ENCODE assay signal across 14 cellular contexts in the genomic region with DNA sequence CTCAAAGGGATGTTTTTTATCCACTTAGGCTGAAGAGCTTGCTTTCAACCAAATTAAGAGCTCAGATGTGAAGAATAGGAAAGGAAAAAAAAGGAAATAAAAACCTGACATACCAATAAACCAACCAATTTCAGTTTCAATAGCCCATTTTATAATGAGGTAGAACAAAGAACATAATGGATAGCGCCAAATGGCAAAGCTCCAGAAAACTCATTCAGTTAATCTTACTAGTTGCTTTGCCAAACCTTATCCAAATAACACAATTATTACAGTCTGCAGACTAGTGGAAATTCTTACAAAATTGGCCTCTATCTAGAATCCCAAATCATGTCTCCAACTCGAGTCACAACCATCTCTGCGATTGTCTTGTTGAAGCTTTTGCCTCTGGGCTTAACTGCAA.
DNase-seq lines count a peak whose midpoint lies in the region; ATAC-seq, FAIRE-seq and TF ChIP-seq lines count a peak whose summit lies in the region.
"Had no signal": no experiment of that assay in that cellular context is flagged by ENCODE, and none has a peak within 500 bp of the region (broad histone marks: within the 10 kb centered on the region; RNA-seq: fewer than 3 reads in every experiment).

No MANE protein-coding gene starts in this region.

- H3K4me3 ChIP-seq in HCT116 (replicated peaks in 1 of 2; ENCODE audit: low read depth in 1 of 2, low read length in 2 of 2) (peak overlapping the region in 1 of 2 experiments; percentile 4; a peak in 2 of 4 replicates), astrocyte (ENCODE audit: insufficient read depth, low read depth, low read length) (no peak overlapping the region)
- H3K4me3 ChIP-seq: BLaER1 treated with 17β-estradiol and CSF1 and Interleukin-3, amounts not matched to agents 10 nM and 100 nM had no signal

- H3K36me3 ChIP-seq in HCT116 (ENCODE audit: control insufficient read depth in 1 of 2, insufficient read depth in 2 of 2, low read length in 2 of 2) = no peaks in the 10 kb centered on the region
- no peaks in the 10 kb centered on the region for H3K36me3 ChIP-seq in astrocyte (ENCODE audit: insufficient read depth, low read length)
- H3K36me3 ChIP-seq: BLaER1 treated with 17β-estradiol and CSF1 and Interleukin-3, amounts not matched to agents 10 nM and 100 nM had no signal

- H3K9me3 ChIP-seq in HCT116 (ENCODE audit: control insufficient read depth in 1 of 2, insufficient read depth in 1 of 2, low read depth in 1 of 2, low read length in 2 of 2) (no peaks in the 10 kb centered on the region), astrocyte (ENCODE audit: insufficient read depth, low read depth, low read length) (no peaks in the 10 kb centered on the region)
- H3K9me3 ChIP-seq: BLaER1 treated with 17β-estradiol and CSF1 and Interleukin-3, amounts not matched to agents 10 nM and 100 nM had no signal

- TF ChIP-seq CTCF in HCT116 (IDR thresholded peaks at IDR 0.05 in 2 of 3, conservative IDR thresholded peaks at IDR 0.05 in 1 of 3; ENCODE audit: borderline replicate concordance in 1 of 3, insufficient read depth in 1 of 3, low read depth in 2 of 3, low read length in 2 of 3) = no peak
- no peak for TF ChIP-seq CTCF in astrocyte (IDR thresholded peaks at IDR 0.05; ENCODE audit: insufficient read depth, low read depth, low read length)

- RAD21 ChIA-PET in HCT116 (lab: Charles Lee; ENCODE audit: low non-redundant PET in 1 of 2, low total read pairs in 2 of 2, uncharacterized antibody in 2 of 2, unreplicated experiment in 2 of 2) = interaction anchor here in 1 of 2 experiments (0.7 kb wide), 1 partner anchor 485 kb away, joined by 3 read pairs; no protein-coding TSS in a partner anchor

- intact Hi-C loops in HCT116 (cut with micrococcal nuclease) = no loop called here

- H3K4me3 Mint-ChIP-seq in astrocyte (ENCODE audit: unreplicated experiment) = no peak overlapping the region
- H3K4me3 Mint-ChIP-seq: activated CD4-positive, alpha-beta T cell treated with anti-CD3 and anti-CD28 coated beads, Interleukin-2, amount 10 ng/mL, durations not matched to agents 7 days and 5 days; activated naive CD8-positive, alpha-beta T cell treated with anti-CD3 and anti-CD28 coated beads, Interleukin-2, amount 10 ng/mL, durations not matched to agents 7 days and 5 days; activated T-cell treated with anti-CD3 and anti-CD28 coated beads, Interleukin-2, amount 50 U/mL, for 24 hours had no signal

- CTCF ChIA-PET in HCT116 (lab: Charles Lee) = interaction anchor here (3.7 kb wide), 1 partner anchor 13 kb away, joined by 16 read pairs; no protein-coding TSS in a partner anchor

- POLR2A ChIA-PET in HCT116 (lab: Charles Lee) = no interaction called here

- H3K79me2 ChIP-seq in HCT116 (ENCODE audit: insufficient read depth, low read length) = no peaks in the 10 kb centered on the region
- no peaks in the 10 kb centered on the region for H3K79me2 ChIP-seq in astrocyte (ENCODE audit: insufficient read depth, low read length)

- H3K9ac ChIP-seq in HCT116 (ENCODE audit: low read length) (no peak overlapping the region), astrocyte (ENCODE audit: low read length) (no peak overlapping the region)
- H3K9ac ChIP-seq: BLaER1 treated with 17β-estradiol and CSF1 and Interleukin-3, amounts not matched to agents 10 nM and 100 nM had no signal

- H3K27ac ChIP-seq in HCT116 (ENCODE audit: low read depth, low read length) = peak overlapping the region; percentile 67
- H3K27ac ChIP-seq in astrocyte (ENCODE audit: low read depth, low read length) = no peak overlapping the region
- H3K27ac ChIP-seq: BLaER1 treated with 17β-estradiol and CSF1 and Interleukin-3, amounts not matched to agents 10 nM and 100 nM had no signal

- no peak overlapping the region for H3K27ac Mint-ChIP-seq in astrocyte (ENCODE audit: unreplicated experiment)
- H3K27ac Mint-ChIP-seq: activated CD4-positive, alpha-beta T cell treated with anti-CD3 and anti-CD28 coated beads, Interleukin-2, amount 10 ng/mL, durations not matched to agents 7 days and 5 days; activated naive CD8-positive, alpha-beta T cell treated with anti-CD3 and anti-CD28 coated beads, Interleukin-2, amount 10 ng/mL, durations not matched to agents 7 days and 5 days; activated T-cell treated with anti-CD3 and anti-CD28 coated beads, Interleukin-2, amount 50 U/mL, for 24 hours had no signal

- H3K4me1 Mint-ChIP-seq in astrocyte (ENCODE audit: low read depth, unreplicated experiment) = peaks cover 5% of the 10 kb centered on the region
- H3K4me1 Mint-ChIP-seq: activated CD4-positive, alpha-beta T cell treated with anti-CD3 and anti-CD28 coated beads, Interleukin-2, amount 10 ng/mL, durations not matched to agents 7 days and 5 days had no signal

- H3K36me3 Mint-ChIP-seq in astrocyte (ENCODE audit: low read depth, unreplicated experiment) = no peaks in the 10 kb centered on the region
- H3K36me3 Mint-ChIP-seq: activated naive CD8-positive, alpha-beta T cell treated with anti-CD3 and anti-CD28 coated beads, Interleukin-2, amount 10 ng/mL, durations not matched to agents 7 days and 5 days had no signal

- no peak for TF ChIP-seq RAD21 in HCT116 (IDR thresholded peaks at IDR 0.05; ENCODE audit: low read depth)

- no peaks in the 10 kb centered on the region for H4K20me1 ChIP-seq in HCT116 (ENCODE audit: insufficient read depth)
- no peaks in the 10 kb centered on the region for H4K20me1 ChIP-seq in astrocyte (ENCODE audit: insufficient read depth, low read length)
- H4K20me1 ChIP-seq: BLaER1 treated with 17β-estradiol and CSF1 and Interleukin-3, amounts not matched to agents 10 nM and 100 nM had no signal

- FAIRE-seq in astrocyte (lab: Jason Lieb, UNC) = no peak

- peaks cover 20 to 32% of the 10 kb centered on the region in 2 experiments for H3K4me1 ChIP-seq in HCT116 (ENCODE audit: control insufficient read depth in 1 of 2, insufficient read depth in 2 of 2, low read length in 2 of 2)
- no peaks in the 10 kb centered on the region for H3K4me1 ChIP-seq in astrocyte (ENCODE audit: insufficient read depth, low read length)
- H3K4me1 ChIP-seq: BLaER1 treated with 17β-estradiol and CSF1 and Interleukin-3, amounts not matched to agents 10 nM and 100 nM had no signal

- DNase-seq in HCT116 (ENCODE audit: low read depth, low spot score) (no peak), NCI-H1436 (lab: John Stamatoyannopoulos, UW) (peak; percentile 34), astrocyte (ENCODE audit: low read depth) (peak; percentile 52), iris pigment epithelial cell (ENCODE audit: low read depth) (peak; percentile 59), GF-D8 (lab: John Stamatoyannopoulos, UW) (no peak), SIG-M5 (lab: John Stamatoyannopoulos, UW) (no peak), DMS 273 treated with DMSO at 0.1 percent for 48 hours (lab: John Stamatoyannopoulos, UW) (no peak)
- DNase-seq: activated CD4-positive, alpha-beta T cell treated with anti-CD3 and anti-CD28 coated beads, Interleukin-2, amount 10 ng/mL, durations not matched to agents 7 days and 5 days; activated naive CD8-positive, alpha-beta T cell treated with anti-CD3 and anti-CD28 coated beads, Interleukin-2, amount 10 ng/mL, durations not matched to agents 7 days and 5 days; activated T-cell treated with anti-CD3 and anti-CD28 coated beads, Interleukin-2, amount 50 U/mL, for 24 hours; islet precursor cell; nucleus accumbens; stimulated activated CD4-positive, alpha-beta T cell treated with anti-CD3 and anti-CD28 coated beads, Interleukin-4, amount 100 ng/mL, for 24 hours had no signal

- peak overlapping the region; percentile 83 for H2AFZ ChIP-seq in HCT116 (ENCODE audit: low read depth, low read length, poor library complexity, severe bottlenecking)
- no peak overlapping the region for H2AFZ ChIP-seq in astrocyte (ENCODE audit: low read depth, low read length)

- no TSS peak for BruUV-seq in HCT116 (replicated peaks; lab: Mats Ljungman, UMichigan)

- peak; percentile 61; the same call in 1 of the 2 replicates for ATAC-seq in HCT116

- TF ChIP-seq POLR2A in HCT116 (IDR thresholded peaks at IDR 0.05; ENCODE audit: borderline replicate concordance, extremely low read depth, insufficient read depth, insufficient read length) = no peak

- no peaks in the 10 kb centered on the region for H3K9me3 Mint-ChIP-seq in astrocyte (ENCODE audit: unreplicated experiment)
- H3K9me3 Mint-ChIP-seq: activated CD4-positive, alpha-beta T cell treated with anti-CD3 and anti-CD28 coated beads, Interleukin-2, amount 10 ng/mL, durations not matched to agents 7 days and 5 days; activated naive CD8-positive, alpha-beta T cell treated with anti-CD3 and anti-CD28 coated beads, Interleukin-2, amount 10 ng/mL, durations not matched to agents 7 days and 5 days; activated T-cell treated with anti-CD3 and anti-CD28 coated beads, Interleukin-2, amount 50 U/mL, for 24 hours had no signal

- no peaks in the 10 kb centered on the region for H3K9me2 ChIP-seq in HCT116 (ENCODE audit: insufficient read depth)

- no peaks in the 10 kb centered on the region for H3K27me3 Mint-ChIP-seq in astrocyte (ENCODE audit: low read depth, unreplicated experiment)
- H3K27me3 Mint-ChIP-seq: activated CD4-positive, alpha-beta T cell treated with anti-CD3 and anti-CD28 coated beads, Interleukin-2, amount 10 ng/mL, durations not matched to agents 7 days and 5 days; activated naive CD8-positive, alpha-beta T cell treated with anti-CD3 and anti-CD28 coated beads, Interleukin-2, amount 10 ng/mL, durations not matched to agents 7 days and 5 days; activated T-cell treated with anti-CD3 and anti-CD28 coated beads, Interleukin-2, amount 50 U/mL, for 24 hours had no signal

- peak overlapping the region; percentile 51 for H3K4me2 ChIP-seq in HCT116 (ENCODE audit: low read length)
- peak overlapping the region; percentile 43 for H3K4me2 ChIP-seq in astrocyte (ENCODE audit: low read length)
- H3K4me2 ChIP-seq: BLaER1 treated with 17β-estradiol and CSF1 and Interleukin-3, amounts not matched to agents 10 nM and 100 nM had no signal

- no peaks in the 10 kb centered on the region for H3K27me3 ChIP-seq in HCT116 (ENCODE audit: insufficient read depth, low read length)
- no peaks in the 10 kb centered on the region for H3K27me3 ChIP-seq in astrocyte (ENCODE audit: insufficient read depth, low read length)
- H3K27me3 ChIP-seq: BLaER1 treated with 17β-estradiol and CSF1 and Interleukin-3, amounts not matched to agents 10 nM and 100 nM had no signal

TF ChIP-seq in HCT116, 20 proteins besides CTCF, POLR2A, EP300 and RAD21:
- TF ChIP-seq TCF7L2 (IDR thresholded peaks at IDR 0.05; ENCODE audit: borderline replicate concordance, extremely low read depth, insufficient read depth, insufficient read length) (peak; percentile 3), SRF (IDR thresholded peaks at IDR 0.05; ENCODE audit: low read depth) (no peak), JUND (IDR thresholded peaks at IDR 0.05) (0 out of 2 replicates have a peak, but pooled peaks have one; percentile 1)

Comparison
In these comparisons a context has a peak if more than half of its experiments do, and no peak if none do; other contexts are left out.
1. DNase-seq: peak in NCI-H1436 (single experiment), astrocyte (single experiment) and iris pigment epithelial cell (single experiment); none in HCT116 (single experiment), GF-D8 (single experiment), SIG-M5 (single experiment) and DMS 273 treated with DMSO at 0.1 percent for 48 hours (single experiment).